In genomic region chr22:34638128-34638527, GRCh38 we compare ENCODE assay signal across 29 cellular contexts.
"Had no signal": no experiment of that assay in that cellular context is flagged by ENCODE, and none has a peak within 500 bp of the region (broad histone marks: within the 10 kb centered on the region; RNA-seq: fewer than 3 reads in every experiment).

No MANE protein-coding gene starts in this region.

- H3K27me3 ChIP-seq: ascending aorta, cardiac muscle cell had no signal

- DNase-seq: activated B cell treated with CpG ODN at 0.5 μM for 24 hours; activated CD4-positive, alpha-beta memory T cell treated with anti-CD3 and anti-CD28 coated beads for 36 hours; activated CD4-positive, alpha-beta T cell treated with anti-CD3 and anti-CD28 coated beads for 4 hours; activated CD4-positive, alpha-beta T cell treated with anti-CD3 and anti-CD28 coated beads, Interleukin-2, amount 10 ng/mL, durations not matched to agents 24 days and 14 days; activated CD4-positive, alpha-beta T cell treated with anti-CD3 and anti-CD28 coated beads, Interleukin-2, amount 50 U/mL, for 1 hour; activated CD4-positive, alpha-beta T cell treated with anti-CD3 and anti-CD28 coated beads, Interleukin-2, amount 50 U/mL, for 4 hours; activated CD4-positive, CD25-positive, alpha-beta regulatory T cell treated with anti-CD3 and anti-CD28 coated beads, Interleukin-2, amount 50 U/mL, for 72 hours; activated CD8-positive, alpha-beta memory T cell treated with anti-CD3 and anti-CD28 coated beads, Interleukin-2, amount 50 U/mL, for 4 hours; activated CD8-positive, alpha-beta T cell treated with anti-CD3 and anti-CD28 coated beads for 36 hours; activated effector memory CD4-positive, alpha-beta T cell treated with anti-CD3 and anti-CD28 coated beads, Interleukin-2, amount 50 U/mL, for 16 hours; activated gamma-delta T cell treated with Interleukin-2 at 50 U/mL for 16 hours; activated naive CD4-positive, alpha-beta T cell treated with anti-CD3 and anti-CD28 coated beads, Interleukin-2, amount 10 ng/mL, durations not matched to agents 7 days and 5 days; activated naive CD4-positive, alpha-beta T cell treated with Interleukin-2 at 50 U/mL for 16 hours; activated naive CD8-positive, alpha-beta T cell treated with anti-CD3 and anti-CD28 coated beads, Interleukin-2, amount 10 ng/mL, durations not matched to agents 7 days and 5 days; activated naive CD8-positive, alpha-beta T cell treated with anti-CD3 and anti-CD28 coated beads, Interleukin-2, amount 50 U/mL, for 24 hours; activated T-cell treated with anti-CD3 and anti-CD28 coated beads for 4 hours; activated T-cell treated with anti-CD3 and anti-CD28 coated beads, Interleukin-2, amount 50 U/mL, for 1 hour; activated T-cell treated with anti-CD3 and anti-CD28 coated beads, Interleukin-2, amount 50 U/mL, for 4 hours; activated T-cell treated with anti-CD3 and anti-CD28 coated beads, Interleukin-2, amount 50 U/mL, for 72 hours; amygdala; anterior cingulate cortex; caudate nucleus; cerebellar nuclear complex; T-cell; T-helper 2 cell; T-helper 9 cell had no signal

- H3K9me3 ChIP-seq: ascending aorta had no signal

- H3K4me3 ChIP-seq: ascending aorta, cardiac muscle cell had no signal

- H3K27ac ChIP-seq: ascending aorta, cardiac muscle cell, VCaP had no signal

- H3K36me3 ChIP-seq: ascending aorta, cardiac muscle cell had no signal

- H3K4me1 ChIP-seq: ascending aorta had no signal
